ENCODE assay signal across 1 cellular context in genomic region chr17:77972271-77972670, GRCh38.
TF ChIP-seq lines count a peak whose summit lies in the region.

No MANE protein-coding gene starts in this region.

TF ChIP-seq in HepG2, 621 proteins besides CTCF, POLR2A, EP300 and RAD21:
- TF ChIP-seq, protein P1, sequence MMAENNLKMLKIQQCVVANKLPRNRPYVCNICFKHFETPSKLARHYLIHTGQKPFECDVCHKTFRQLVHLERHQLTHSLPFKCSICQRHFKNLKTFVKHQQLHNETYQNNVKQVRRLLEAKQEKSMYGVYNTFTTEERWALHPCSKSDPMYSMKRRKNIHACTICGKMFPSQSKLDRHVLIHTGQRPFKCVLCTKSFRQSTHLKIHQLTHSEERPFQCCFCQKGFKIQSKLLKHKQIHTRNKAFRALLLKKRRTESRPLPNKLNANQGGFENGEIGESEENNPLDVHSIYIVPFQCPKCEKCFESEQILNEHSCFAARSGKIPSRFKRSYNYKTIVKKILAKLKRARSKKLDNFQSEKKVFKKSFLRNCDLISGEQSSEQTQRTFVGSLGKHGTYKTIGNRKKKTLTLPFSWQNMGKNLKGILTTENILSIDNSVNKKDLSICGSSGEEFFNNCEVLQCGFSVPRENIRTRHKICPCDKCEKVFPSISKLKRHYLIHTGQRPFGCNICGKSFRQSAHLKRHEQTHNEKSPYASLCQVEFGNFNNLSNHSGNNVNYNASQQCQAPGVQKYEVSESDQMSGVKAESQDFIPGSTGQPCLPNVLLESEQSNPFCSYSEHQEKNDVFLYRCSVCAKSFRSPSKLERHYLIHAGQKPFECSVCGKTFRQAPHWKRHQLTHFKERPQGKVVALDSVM (CRISPR knock-in tag; IDR thresholded peaks at IDR 0.05) = peak; percentile 46; the same call in 1 of the 2 replicates
